Comparison of ENCODE assay signal across 1 cellular context in genomic region chr19:3670796-3671679, GRCh38.
A peak's percentile ranks its signal among the peaks of the same experiment; 100 is the strongest.
TF ChIP-seq lines count a peak whose summit lies in the region.

No MANE protein-coding gene starts in this region.

TF ChIP-seq in K562, 482 proteins besides CTCF, POLR2A, EP300 and RAD21 (continued from another document and continues in another):
- TF ChIP-seq ZNF592 (IDR thresholded peaks at IDR 0.05) (peak; percentile 91), DPF2 (IDR thresholded peaks at IDR 0.05) (peak; percentile 66), GTF2E2 (tag; IDR thresholded peaks at IDR 0.05) (peak; percentile 53; the same call in 1 of the 2 replicates), ZBTB40 (IDR thresholded peaks at IDR 0.05) (peak; percentile 62; the same call in 1 of the 2 replicates), ZBTB40 (CRISPR knock-in tag; IDR thresholded peaks at IDR 0.05) (no peak), SMARCA5 (IDR thresholded peaks at IDR 0.05) (peak; percentile 60; the same call in 1 of the 2 replicates), DEAF1 (CRISPR knock-in tag; IDR thresholded peaks at IDR 0.05) (no peak), ZBTB17 (CRISPR knock-in tag; IDR thresholded peaks at IDR 0.05) (peak; percentile 22; the same call in 1 of the 2 replicates), BCOR (IDR thresholded peaks at IDR 0.05) (peak; percentile 80), NEUROD1 (IDR thresholded peaks at IDR 0.05; ENCODE audit: borderline replicate concordance, low read depth, low read length, partially characterized antibody) (peak; percentile 40), LEF1 (IDR thresholded peaks at IDR 0.05) (peak; percentile 68; the same call in 1 of the 2 replicates), ZFP1 (CRISPR knock-in tag; IDR thresholded peaks at IDR 0.05) (no peak), KAT7 (CRISPR knock-in tag; IDR thresholded peaks at IDR 0.05; ENCODE audit: borderline replicate concordance) (peak; percentile 46; the same call in 1 of the 2 replicates), ZNF431 (CRISPR knock-in tag; IDR thresholded peaks at IDR 0.05) (no peak), MAFF (IDR thresholded peaks at IDR 0.05; ENCODE audit: low read length) (peak; percentile 77), OTX1 (CRISPR knock-in tag; IDR thresholded peaks at IDR 0.05) (0 out of 2 replicates have a peak, but pooled peaks have one; percentile 45), CREB3L1 (IDR thresholded peaks at IDR 0.05; ENCODE audit: borderline replicate concordance, low read depth) (no peak), GMEB1 (CRISPR knock-in tag; IDR thresholded peaks at IDR 0.05) (0 out of 2 replicates have a peak, but pooled peaks have one; percentile 29), SMARCE1 (IDR thresholded peaks at IDR 0.05) (0 out of 2 replicates have a peak, but pooled peaks have one; percentile 32), KDM2B (CRISPR knock-in tag; IDR thresholded peaks at IDR 0.05) (peak; percentile 56; the same call in 1 of the 2 replicates), PRDM10 (IDR thresholded peaks at IDR 0.05; ENCODE audit: partially characterized antibody) (peak; percentile 39), PTTG1 (tag; IDR thresholded peaks at IDR 0.05; ENCODE audit: low read depth) (no peak), ATF7 (IDR thresholded peaks at IDR 0.05) (peak; percentile 60), E2F5 (CRISPR knock-in tag; IDR thresholded peaks at IDR 0.05) (peak; percentile 16; the same call in 1 of the 2 replicates), ETV1 (tag; conservative IDR thresholded peaks at IDR 0.05; ENCODE audit: low read depth) (peak; percentile 68), ZNF316 (IDR thresholded peaks at IDR 0.05) (peak; percentile 96), L3MBTL2 (IDR thresholded peaks at IDR 0.05) (peak; percentile 27; the same call in 1 of the 2 replicates), ZFX (CRISPR knock-in tag; IDR thresholded peaks at IDR 0.05) (peak; percentile 89), MEF2D (tag; conservative IDR thresholded peaks at IDR 0.05; ENCODE audit: low read depth) (0 out of 2 replicates have a peak, but pooled peaks have one; percentile 15), CBX3 (IDR thresholded peaks at IDR 0.05; ENCODE audit: borderline replicate concordance in 1 of 2, low read length in 2 of 2) (peak in 1 of 2 experiments; percentile 27; a peak in 1 of 3 replicates), ZNF324 (CRISPR knock-in tag; IDR thresholded peaks at IDR 0.05) (no peak), ZNF23 (CRISPR knock-in tag; IDR thresholded peaks at IDR 0.05) (no peak), RBFOX2 (IDR thresholded peaks at IDR 0.05; ENCODE audit: low read depth, low read length) (peak; percentile 78), MYNN (IDR thresholded peaks at IDR 0.05) (peak; percentile 70; the same call in 1 of the 2 replicates), MYNN (CRISPR knock-in tag; IDR thresholded peaks at IDR 0.05) (no peak), ZKSCAN8 (CRISPR knock-in tag; IDR thresholded peaks at IDR 0.05) (no peak)
